10 cellular contexts compared by ENCODE assay signal in the genomic region with DNA sequence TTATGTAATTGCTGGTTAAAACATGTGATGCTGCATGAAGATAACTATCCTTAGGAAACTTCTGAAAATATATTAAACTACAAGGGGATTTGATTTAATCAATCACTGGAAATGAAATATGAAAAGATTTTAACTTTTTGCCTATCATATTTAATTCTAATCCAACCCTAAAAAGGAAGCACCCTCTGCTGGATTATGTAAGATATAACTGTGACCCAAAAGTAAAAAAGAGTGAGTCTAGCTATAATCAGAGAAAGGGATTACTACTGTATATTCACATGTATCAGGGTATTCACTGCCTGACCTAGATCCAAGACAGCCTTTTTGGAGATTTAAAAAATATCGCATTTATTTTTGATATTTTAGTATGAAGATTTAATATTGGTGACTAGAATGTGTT.
DNase-seq lines count a peak whose midpoint lies in the region; ATAC-seq and TF ChIP-seq lines count a peak whose summit lies in the region.
"Had no signal": no experiment of that assay in that cellular context is flagged by ENCODE, and none has a peak within 500 bp of the region (broad histone marks: within the 10 kb centered on the region; RNA-seq: fewer than 3 reads in every experiment).

No MANE protein-coding gene starts in this region.

- H3K36me3 ChIP-seq in BJ (ENCODE audit: control insufficient read depth, insufficient read depth, low read length) (no peaks in the 10 kb centered on the region), Panc1 (ENCODE audit: control insufficient read depth, insufficient read depth, low read length) (no peaks in the 10 kb centered on the region), sigmoid colon (no peaks in the 10 kb centered on the region)

- intact Hi-C loops in Panc1 (cut with micrococcal nuclease; ENCODE audit: unreplicated experiment) = no loop called here
- intact Hi-C loops in sigmoid colon (cut with DNase I) = no loop called here

- TF ChIP-seq CTCF in BJ (IDR thresholded peaks at IDR 0.05; ENCODE audit: insufficient read depth, low read depth, low read length) = 0 out of 2 replicates have a peak, but pooled peaks have one; percentile 15
- peak; percentile 18; the same call in 1 of the 2 replicates for TF ChIP-seq CTCF in Panc1 (IDR thresholded peaks at IDR 0.05)
- TF ChIP-seq CTCF in fibroblast of the aortic adventitia (IDR thresholded peaks at IDR 0.05; ENCODE audit: insufficient read depth, low read length) = peak; percentile 38
- peak in 1 of 4 experiments; percentile 23 for TF ChIP-seq CTCF in sigmoid colon (IDR thresholded peaks at IDR 0.05)

- DNase-seq in BJ (ENCODE audit: low read depth) = no peak
- DNase-seq in Panc1 (ENCODE audit: low read depth, low spot score) = no peak
- DNase-seq in fibroblast of the aortic adventitia (ENCODE audit: low read depth) = peak; percentile 32
- no peak for DNase-seq in GOT3 (lab: John Stamatoyannopoulos, UW)
- DNase-seq in sigmoid colon = no peak
- DNase-seq: activated CD8-positive, alpha-beta memory T cell treated with anti-CD3 and anti-CD28 coated beads, Interleukin-2, amount 50 U/mL, for 4 hours; cerebellar nuclear complex had no signal

- no TSS peak for BruUV-seq in Panc1 (replicated peaks; lab: Mats Ljungman, UMichigan)

- H3K4me1 ChIP-seq in Panc1 (ENCODE audit: control insufficient read depth, insufficient read depth, low read length) (no peaks in the 10 kb centered on the region), sigmoid colon (no peaks in the 10 kb centered on the region)

- CTCF ChIA-PET in BJ (lab: Yijun Ruan, JAX) (interaction anchor here (0.6 to 2.2 kb wide), 7 partner anchors 9 to 523 kb away, joined by 3 to 7 read pairs (median 4); no protein-coding TSS in a partner anchor), Panc1 (lab: Charles Lee) (no interaction called here)

- H3K27ac ChIP-seq in Panc1 (ENCODE audit: low read length) (no peak overlapping the region), sigmoid colon (no peak overlapping the region)

- WGBS in sigmoid colon, 2 donors = 39 to 87% methylated on average over 1 of the region's 1 CpG

- no peak for TF ChIP-seq POLR2A in sigmoid colon (IDR thresholded peaks at IDR 0.05)

- H3K27me3 ChIP-seq in BJ (ENCODE audit: control insufficient read depth, insufficient read depth, low read length) (no peaks in the 10 kb centered on the region), Panc1 (ENCODE audit: control insufficient read depth, insufficient read depth, low read length) (no peaks in the 10 kb centered on the region), sigmoid colon (no peaks in the 10 kb centered on the region)

- H3K9me3 ChIP-seq in Panc1 (ENCODE audit: control insufficient read depth, insufficient read depth, low read depth, low read length) (no peaks in the 10 kb centered on the region), sigmoid colon (no peaks in the 10 kb centered on the region)

- no peak for TF ChIP-seq EP300 in sigmoid colon (IDR thresholded peaks at IDR 0.05)

- POLR2A ChIA-PET in BJ (lab: Charles Lee) (interaction anchor here (0.5 to 1.1 kb wide), 2 partner anchors 13 to 345 kb away, joined by 4 read pairs; no protein-coding TSS in a partner anchor), Panc1 (lab: Charles Lee) (no interaction called here)

- H3K4me3 ChIP-seq in BJ (ENCODE audit: low read depth, low read length) = no peak overlapping the region
- H3K4me3 ChIP-seq in Panc1 (ENCODE audit: low read depth in 2 of 2, low read length in 2 of 2) = no peak overlapping the region
- no peak overlapping the region for H3K4me3 ChIP-seq in fibroblast of the aortic adventitia (ENCODE audit: low read depth, low read length)
- no peak overlapping the region for H3K4me3 ChIP-seq in sigmoid colon

- ATAC-seq in GM18861 (IDR thresholded peaks at IDR 0.05; ENCODE audit: unreplicated experiment) (peak; percentile 50), Panc1 (no peak), HG02642 (IDR thresholded peaks at IDR 0.05; ENCODE audit: poor library complexity, unreplicated experiment) (no peak), GM19351 (IDR thresholded peaks at IDR 0.05; ENCODE audit: unreplicated experiment) (no peak)

- in situ Hi-C loops in Panc1 (cut with HindIII; ENCODE audit: low pct_unique_long_range_greater_than_20kb, low sequenced_read_pairs) = no loop called here
